ENCODE assay signal across 27 cellular contexts in genomic region chr1:190102757-190103326, GRCh38.
"Had no signal": no experiment of that assay in that cellular context is flagged by ENCODE, and none has a peak within 500 bp of the region (broad histone marks: within the 10 kb centered on the region; RNA-seq: fewer than 3 reads in every experiment).

No MANE protein-coding gene starts in this region.

- H3K9me3 ChIP-seq: esophagus muscularis mucosa, gastroesophageal sphincter, heart left ventricle, mucosa of descending colon had no signal

- H3K4me1 ChIP-seq: gastroesophageal sphincter, heart left ventricle, neural progenitor cell had no signal

- DNase-seq: activated CD4-positive, alpha-beta T cell treated with anti-CD3 and anti-CD28 coated beads, Interleukin-2, amount 10 ng/mL, durations not matched to agents 7 days and 5 days; activated CD8-positive, alpha-beta memory T cell treated with anti-CD3 and anti-CD28 coated beads, Interleukin-2, amount 50 U/mL, for 48 hours; activated CD8-positive, alpha-beta T cell treated with anti-CD3 and anti-CD28 coated beads, Interleukin-2, amount 10 ng/mL, durations not matched to agents 7 days and 5 days; activated effector memory CD4-positive, alpha-beta T cell treated with anti-CD3 and anti-CD28 coated beads, Interleukin-2, amount 50 U/mL, for 16 hours; activated T-cell treated with anti-CD3 and anti-CD28 coated beads, Interleukin-2, amount 50 U/mL, for 48 hours; cerebellar nuclear complex; dermis blood vessel endothelial cell; effector memory CD4-positive, alpha-beta T cell; heart left ventricle; kidney glomerular epithelial cell; mucosa of descending colon; naive B cell; stimulated activated CD4-positive, alpha-beta T cell treated with anti-CD3 and anti-CD28 coated beads, Interleukin-4, amount 100 ng/mL, for 24 hours; T-helper 1 cell; T1000 had no signal

- H3K36me3 ChIP-seq: esophagus muscularis mucosa, gastroesophageal sphincter, heart left ventricle, neural progenitor cell had no signal

- H3K9ac ChIP-seq: neural progenitor cell had no signal

- H3K4me3 ChIP-seq: esophagus muscularis mucosa, gastroesophageal sphincter, heart left ventricle, mucosa of descending colon, neural progenitor cell, smooth muscle cell had no signal

- H3K27me3 Mint-ChIP-seq: activated CD4-positive, alpha-beta T cell treated with anti-CD3 and anti-CD28 coated beads, Interleukin-2, amount 10 ng/mL, durations not matched to agents 7 days and 5 days; activated naive CD4-positive, alpha-beta T cell treated with anti-CD3 and anti-CD28 coated beads, Interleukin-2, amount 50 U/mL, for 24 hours; memory B cell; naive B cell; stimulated activated memory B cell treated with anti-CD40 and anti-IgM and Interleukin-4, amounts not matched to agents 10 μg/mL and 1 μg/mL and 100 μg/mL, for 72 hours had no signal

- H2AFZ ChIP-seq: neural progenitor cell had no signal

- H3K9me3 Mint-ChIP-seq: neural progenitor cell; stimulated activated memory B cell treated with anti-CD40 and anti-IgM and Interleukin-4, amounts not matched to agents 10 μg/mL and 1 μg/mL and 100 μg/mL, for 72 hours had no signal

- H3K27ac Mint-ChIP-seq: activated CD4-positive, alpha-beta T cell treated with anti-CD3 and anti-CD28 coated beads, Interleukin-2, amount 10 ng/mL, durations not matched to agents 7 days and 5 days; activated CD8-positive, alpha-beta T cell treated with anti-CD3 and anti-CD28 coated beads, Interleukin-2, amount 10 ng/mL, durations not matched to agents 7 days and 5 days; activated naive CD4-positive, alpha-beta T cell treated with anti-CD3 and anti-CD28 coated beads, Interleukin-2, amount 50 U/mL, for 24 hours; memory B cell; naive B cell; neural progenitor cell; stimulated activated memory B cell treated with anti-CD40 and anti-IgM and Interleukin-4, amounts not matched to agents 10 μg/mL and 1 μg/mL and 100 μg/mL, for 72 hours had no signal

- H3K4me2 ChIP-seq: neural progenitor cell, smooth muscle cell had no signal

- H3K36me3 Mint-ChIP-seq: activated naive CD4-positive, alpha-beta T cell treated with anti-CD3 and anti-CD28 coated beads, Interleukin-2, amount 50 U/mL, for 24 hours; memory B cell; naive B cell; neural progenitor cell; stimulated activated memory B cell treated with anti-CD40 and anti-IgM and Interleukin-4, amounts not matched to agents 10 μg/mL and 1 μg/mL and 100 μg/mL, for 72 hours had no signal

- H3K4me1 Mint-ChIP-seq: activated CD4-positive, alpha-beta T cell treated with anti-CD3 and anti-CD28 coated beads, Interleukin-2, amount 10 ng/mL, durations not matched to agents 7 days and 5 days; activated naive CD4-positive, alpha-beta T cell treated with anti-CD3 and anti-CD28 coated beads, Interleukin-2, amount 50 U/mL, for 24 hours; memory B cell; naive B cell; neural progenitor cell; stimulated activated memory B cell treated with anti-CD40 and anti-IgM and Interleukin-4, amounts not matched to agents 10 μg/mL and 1 μg/mL and 100 μg/mL, for 72 hours had no signal

- FAIRE-seq: astrocyte, bronchial epithelial cell, endothelial cell of umbilical vein had no signal

- H3K27me3 ChIP-seq: esophagus muscularis mucosa, gastroesophageal sphincter, heart left ventricle, neural progenitor cell had no signal

- H3K27ac ChIP-seq: esophagus muscularis mucosa, gastroesophageal sphincter, heart left ventricle, neural progenitor cell had no signal

- ATAC-seq: activated CD4-positive, CD25-positive, alpha-beta regulatory T cell treated with anti-CD3 and anti-CD28 coated beads, Interleukin-2, amount 50 U/mL, for 24 hours; activated CD8-positive, alpha-beta T cell treated with anti-CD3 and anti-CD28 coated beads, Interleukin-2, amount 10 ng/mL, durations not matched to agents 7 days and 5 days; gastroesophageal sphincter; heart left ventricle; mucosa of descending colon; sciatic nerve; stimulated activated memory B cell treated with anti-CD40 and anti-IgM and Interleukin-4, amounts not matched to agents 10 μg/mL and 1 μg/mL and 100 μg/mL, for 72 hours had no signal

- H3K4me3 Mint-ChIP-seq: activated CD4-positive, alpha-beta T cell treated with anti-CD3 and anti-CD28 coated beads, Interleukin-2, amount 10 ng/mL, durations not matched to agents 7 days and 5 days; activated CD8-positive, alpha-beta T cell treated with anti-CD3 and anti-CD28 coated beads, Interleukin-2, amount 10 ng/mL, durations not matched to agents 7 days and 5 days; activated naive CD4-positive, alpha-beta T cell treated with anti-CD3 and anti-CD28 coated beads, Interleukin-2, amount 50 U/mL, for 24 hours; memory B cell; naive B cell; neural progenitor cell; stimulated activated memory B cell treated with anti-CD40 and anti-IgM and Interleukin-4, amounts not matched to agents 10 μg/mL and 1 μg/mL and 100 μg/mL, for 72 hours had no signal
